In genomic region chr2:111116843-111117665, GRCh38 we compare ENCODE assay signal across 8 cellular contexts. TPM values are rescaled to one million over a fixed set of nuclear protein-coding genes. Genes with fewer than 3 reads are reported as not detected.
DNase-seq lines count a peak whose midpoint lies in the region; ATAC-seq and TF ChIP-seq lines count a peak whose summit lies in the region.

No MANE protein-coding gene starts in this region.

- peaks cover 66% of the 10 kb centered on the region for H3K4me1 Mint-ChIP-seq in activated T-cell treated with anti-CD3 and anti-CD28 coated beads, Interleukin-2, amount 50 U/mL, for 72 hours (ENCODE audit: low read depth)
- peaks cover 34 to 60% of the 10 kb centered on the region in 2 donors for H3K4me1 Mint-ChIP-seq in stimulated activated naive B cell treated with anti-CD40 and anti-IgM and Interleukin-4, amounts not matched to agents 10 μg/mL and 1 μg/mL and 100 μg/mL, for 72 hours

- H3K27me3 ChIP-seq in PC-3 (ENCODE audit: low read length) (no peaks in the 10 kb centered on the region), esophagus squamous epithelium (peaks cover 0 to 86% (median 0%) of the 10 kb centered on the region in 4 donors), muscle layer of colon (ENCODE audit: control insufficient read depth in 1 of 2, insufficient read depth in 2 of 2, low read length in 2 of 2) (peaks cover 25 to 47% of the 10 kb centered on the region in 2 donors)

- BruUV-seq in PC-3 (replicated peaks; lab: Mats Ljungman, UMichigan), result no TSS peak

- peaks cover 0 to 2% of the 10 kb centered on the region in 2 donors for H3K36me3 Mint-ChIP-seq in activated T-cell treated with anti-CD3 and anti-CD28 coated beads, Interleukin-2, amount 50 U/mL, for 72 hours (ENCODE audit: insufficient read depth in 2 of 2)
- peaks cover 14 to 15% of the 10 kb centered on the region in 2 donors for H3K36me3 Mint-ChIP-seq in stimulated activated naive B cell treated with anti-CD40 and anti-IgM and Interleukin-4, amounts not matched to agents 10 μg/mL and 1 μg/mL and 100 μg/mL, for 72 hours

- WGBS in esophagus squamous epithelium, 2 donors, result 4 to 8% methylated on average over 14 to 29 of the region's 33 CpGs

- H3K9ac ChIP-seq in PC-3 (ENCODE audit: low read length), result no peak overlapping the region
- no peak overlapping the region for H3K9ac ChIP-seq in muscle layer of colon (ENCODE audit: low read length)

- no peaks in the 10 kb centered on the region for H3K9me3 ChIP-seq in PC-3 (ENCODE audit: low read length)
- H3K9me3 ChIP-seq in esophagus squamous epithelium, result no peaks in the 10 kb centered on the region
- no peaks in the 10 kb centered on the region for H3K9me3 ChIP-seq in muscle layer of colon (ENCODE audit: low read length)

- TF ChIP-seq CTCF in PC-3 (conservative IDR thresholded peaks at IDR 0.05; ENCODE audit: low read depth, low read length), result peak; percentile 93
- peak; percentile 60 to 95 (median 82) for TF ChIP-seq CTCF in esophagus squamous epithelium (IDR thresholded peaks at IDR 0.05)

- no peak overlapping the region for H3K27ac ChIP-seq in PC-3 (ENCODE audit: low read length)
- peak overlapping the region; percentile 74 to 81 (median 80) for H3K27ac ChIP-seq in esophagus squamous epithelium
- H3K27ac ChIP-seq in muscle layer of colon (ENCODE audit: low read depth, low read length), result no peak overlapping the region

- ATAC-seq in PC-3 (peak; percentile 59), HG02623 (IDR thresholded peaks at IDR 0.05; ENCODE audit: unreplicated experiment) (no peak)
- peak; percentile 33 to 48 for ATAC-seq in activated T-cell treated with anti-CD3 and anti-CD28 coated beads, Interleukin-2, amount 50 U/mL, for 72 hours (replicated peaks in 1 of 2)
- ATAC-seq in stimulated activated naive B cell treated with anti-CD40 and anti-IgM and Interleukin-4, amounts not matched to agents 10 μg/mL and 1 μg/mL and 100 μg/mL, for 72 hours (replicated peaks), result peak; percentile 32

- peak overlapping the region; percentile 9 for H3K27ac Mint-ChIP-seq in activated T-cell treated with anti-CD3 and anti-CD28 coated beads, Interleukin-2, amount 50 U/mL, for 72 hours
- peak overlapping the region; percentile 98 for H3K27ac Mint-ChIP-seq in stimulated activated naive B cell treated with anti-CD40 and anti-IgM and Interleukin-4, amounts not matched to agents 10 μg/mL and 1 μg/mL and 100 μg/mL, for 72 hours

- peak overlapping the region; percentile 65 for H2AFZ ChIP-seq in PC-3 (ENCODE audit: low read length)

- DNase-seq in DMS153 (lab: John Stamatoyannopoulos, UW) (peak; percentile 85), HuH-7.5 (ENCODE audit: low spot score) (peak; percentile 98), PC-3 (peak; percentile 87), esophagus squamous epithelium (lab: John Stamatoyannopoulos, UW) (no peak)
- peak; percentile 79 to 81 for DNase-seq in activated T-cell treated with anti-CD3 and anti-CD28 coated beads, Interleukin-2, amount 50 U/mL, for 72 hours
- DNase-seq in stimulated activated naive B cell treated with anti-CD40 and anti-IgM and Interleukin-4, amounts not matched to agents 10 μg/mL and 1 μg/mL and 100 μg/mL, for 72 hours, result peak; percentile 70

- peak overlapping the region; percentile 87 to 88 for H3K4me3 Mint-ChIP-seq in activated T-cell treated with anti-CD3 and anti-CD28 coated beads, Interleukin-2, amount 50 U/mL, for 72 hours
- H3K4me3 Mint-ChIP-seq in stimulated activated naive B cell treated with anti-CD40 and anti-IgM and Interleukin-4, amounts not matched to agents 10 μg/mL and 1 μg/mL and 100 μg/mL, for 72 hours, result peak overlapping the region; percentile 84 to 89

- H3F3A ChIP-seq in PC-3 (ENCODE audit: low read length, unreplicated experiment), result no peaks in the 10 kb centered on the region

- no peaks in the 10 kb centered on the region for H3K9me2 ChIP-seq in PC-3 (replicated peaks; ENCODE audit: low read length)

- peaks cover 12% of the 10 kb centered on the region for H4K20me1 ChIP-seq in PC-3 (ENCODE audit: low read length)

- intact Hi-C loops in PC-3 (cut with micrococcal nuclease) (no loop called here), esophagus squamous epithelium (cut with DNase I) (loop anchor here (10.0 kb wide), 2 partner anchors 302 to 588 kb away; no protein-coding TSS in a partner anchor)

- POLR2A ChIA-PET in PC-3 (lab: Charles Lee; ENCODE audit: unreplicated experiment), result no interaction called here

- H3K36me3 ChIP-seq in PC-3 (ENCODE audit: low read depth, low read length) (no peaks in the 10 kb centered on the region), esophagus squamous epithelium (no peaks in the 10 kb centered on the region), muscle layer of colon (ENCODE audit: insufficient read depth, low read length) (no peaks in the 10 kb centered on the region)

- H3K27me3 Mint-ChIP-seq in activated T-cell treated with anti-CD3 and anti-CD28 coated beads, Interleukin-2, amount 50 U/mL, for 72 hours (ENCODE audit: low read depth), result peaks cover 36% of the 10 kb centered on the region
- peaks cover 0 to 10% of the 10 kb centered on the region in 2 donors for H3K27me3 Mint-ChIP-seq in stimulated activated naive B cell treated with anti-CD40 and anti-IgM and Interleukin-4, amounts not matched to agents 10 μg/mL and 1 μg/mL and 100 μg/mL, for 72 hours

- peaks cover 13% of the 10 kb centered on the region for H3K79me2 ChIP-seq in PC-3 (ENCODE audit: low read length)

- CTCF ChIA-PET in PC-3 (lab: Charles Lee), result no interaction called here

- H3K9me3 Mint-ChIP-seq in activated T-cell treated with anti-CD3 and anti-CD28 coated beads, Interleukin-2, amount 50 U/mL, for 72 hours, result no peaks in the 10 kb centered on the region
- H3K9me3 Mint-ChIP-seq in stimulated activated naive B cell treated with anti-CD40 and anti-IgM and Interleukin-4, amounts not matched to agents 10 μg/mL and 1 μg/mL and 100 μg/mL, for 72 hours, result no peaks in the 10 kb centered on the region

- peaks cover 10% of the 10 kb centered on the region for H3K4me1 ChIP-seq in PC-3 (ENCODE audit: insufficient read depth, low read length)
- peaks cover 32 to 49% (median 33%) of the 10 kb centered on the region in 3 donors for H3K4me1 ChIP-seq in esophagus squamous epithelium
- H3K4me1 ChIP-seq in muscle layer of colon (ENCODE audit: insufficient read depth, low read length), result peaks cover 25% of the 10 kb centered on the region

- TF ChIP-seq POLR2A in esophagus squamous epithelium (IDR thresholded peaks at IDR 0.05), result no peak

- peak overlapping the region; percentile 79 for H3K4me2 ChIP-seq in PC-3 (ENCODE audit: low read length)

- peak overlapping the region; percentile 56 for H3K4me3 ChIP-seq in PC-3 (ENCODE audit: low read length)
- peak overlapping the region; percentile 30 to 93 (median 84) for H3K4me3 ChIP-seq in esophagus squamous epithelium
- peak overlapping the region; percentile 25 to 65 for H3K4me3 ChIP-seq in muscle layer of colon (ENCODE audit: low read depth in 1 of 2, low read length in 2 of 2)

RNA-seq across cellular contexts. Expression of gene BCL2L11, which starts 3.7 kb away (rescaled TPM):
- 11.3 and 24.6 TPM in 2 replicates for total RNA-seq in PC-3 (2014; rRNA removed)
- 10 to 100 TPM; 35.4 to 36.0 TPM for total RNA-seq in activated T-cell treated with anti-CD3 and anti-CD28 coated beads, Interleukin-2, amount 50 U/mL, for 72 hours
- 10 to 100 TPM in 2 of 4 donors, 1 to 10 TPM in 2; 7.8 to 28.2 (median 9.9) TPM for total RNA-seq in esophagus squamous epithelium

Comparison
In these comparisons a context has a peak if more than half of its experiments do, and no peak if none do; other contexts are left out.
1. H3K27ac ChIP-seq: peak in esophagus squamous epithelium (4 of 4); none in PC-3 (single experiment) and muscle layer of colon (single experiment).
2. Peak in every context shown above with its lines, with median percentiles within 50 percentile points of each other: H3K4me3 ChIP-seq.